Comparison of ENCODE assay signal across 3 cellular contexts in the genomic region with DNA sequence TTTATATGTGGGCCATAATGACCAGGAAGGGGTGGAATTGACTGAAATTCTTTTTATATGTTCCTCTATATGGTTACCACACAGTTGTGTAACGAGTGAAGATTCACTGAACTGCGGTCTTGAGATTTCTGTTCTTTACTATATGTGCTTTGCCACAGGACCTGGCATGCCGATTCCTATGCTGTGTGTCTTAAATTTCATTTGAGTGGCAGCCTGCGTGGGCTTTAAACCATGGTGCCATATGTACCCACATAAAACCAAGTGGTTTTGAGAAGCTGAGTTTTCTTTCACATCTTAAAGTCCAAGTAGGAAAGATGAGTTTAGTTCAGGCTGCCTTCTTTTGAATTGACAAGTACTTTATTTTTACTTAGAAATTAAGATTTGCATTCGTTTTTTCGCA.
"Had no signal": no experiment of that assay in that cellular context is flagged by ENCODE, and none has a peak within 500 bp of the region (broad histone marks: within the 10 kb centered on the region; RNA-seq: fewer than 3 reads in every experiment).

No MANE protein-coding gene starts in this region.

- ATAC-seq: GM12878 had no signal

- DNase-seq: GDM1, GF-D8 had no signal

- H3K4me3 ChIP-seq: GM12878 had no signal
